In the genomic region with DNA sequence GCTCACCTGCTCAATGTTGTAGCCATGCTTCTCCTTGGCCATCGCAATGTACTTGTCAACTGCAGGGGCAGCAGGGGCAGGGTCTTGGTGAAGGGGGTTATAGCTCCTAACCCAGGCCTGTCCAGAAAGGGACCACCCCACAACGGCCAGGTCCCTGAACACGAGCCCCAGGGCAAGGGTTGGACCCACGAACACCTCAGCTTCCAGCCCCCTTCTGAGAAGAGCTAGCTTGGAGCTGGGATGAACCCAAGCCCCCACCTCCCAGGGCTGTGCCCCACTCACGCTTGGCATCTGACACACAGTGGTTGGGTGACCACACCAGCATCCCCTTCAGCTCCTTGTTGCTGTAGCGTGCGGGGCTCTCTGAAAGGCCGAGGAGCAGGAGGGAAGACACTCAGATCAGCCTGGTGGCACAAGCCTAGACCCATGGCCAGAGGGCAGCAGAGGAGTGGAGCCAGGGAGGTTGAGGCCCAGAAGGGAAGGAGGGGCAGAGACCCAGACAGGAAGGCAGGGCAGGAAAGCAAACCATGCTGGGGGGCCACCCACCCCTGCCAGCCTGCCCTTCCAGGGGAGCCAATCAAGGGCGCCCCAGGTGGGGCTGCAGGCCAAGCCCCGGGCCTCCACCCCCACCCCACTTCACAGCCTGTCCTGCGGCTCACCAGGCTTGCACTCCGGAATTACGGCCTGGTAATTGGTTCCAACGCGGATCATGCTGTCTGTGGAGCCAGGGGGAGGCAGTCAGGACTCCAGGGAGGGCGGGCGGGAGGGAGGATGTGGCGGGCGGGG, we compare ENCODE assay signal across 13 cellular contexts. TPM values are rescaled to one million over a fixed set of nuclear protein-coding genes. Genes with fewer than 3 reads are reported as not detected.
A peak's percentile ranks its signal among the peaks of the same experiment; 100 is the strongest.
DNase-seq lines count a peak whose midpoint lies in the region; ATAC-seq and TF ChIP-seq lines count a peak whose summit lies in the region.
"Had no signal": no experiment of that assay in that cellular context is flagged by ENCODE, and none has a peak within 500 bp of the region (broad histone marks: within the 10 kb centered on the region; RNA-seq: fewer than 3 reads in every experiment).

No MANE protein-coding gene starts in this region.

- no peaks in the 10 kb centered on the region for H3K9me2 ChIP-seq in hepatocyte (replicated peaks; ENCODE audit: insufficient read depth)

- no peak for ATAC-seq in HG02610 (IDR thresholded peaks at IDR 0.05; ENCODE audit: unreplicated experiment)
- ATAC-seq: pancreas had no signal

- peak overlapping the region; percentile 99 for H3K4me2 ChIP-seq in hepatocyte

- H3K27me3 ChIP-seq in NT2/D1 (ENCODE audit: insufficient read depth, insufficient read length), result no peaks in the 10 kb centered on the region
- H3K27me3 ChIP-seq in hepatocyte, result no peaks in the 10 kb centered on the region
- H3K27me3 ChIP-seq: pancreas had no signal

- H3K4me3 ChIP-seq in NT2/D1 (ENCODE audit: insufficient read length, low read depth), result peak overlapping the region; percentile 94
- H3K4me3 ChIP-seq in hepatocyte, result no peak overlapping the region
- peak overlapping the region; percentile 71 for H3K4me3 ChIP-seq in skeletal muscle cell (ENCODE audit: low read depth, low read length)

- H3K27ac ChIP-seq in hepatocyte, result no peak overlapping the region
- H3K27ac ChIP-seq: pancreas had no signal

- DNase-seq in activated T-cell treated with anti-CD3 and anti-CD28 coated beads, Interleukin-2, amount 50 U/mL, for 24 hours, result no peak
- no peak for DNase-seq in activated T-cell treated with anti-CD3 and anti-CD28 coated beads, Interleukin-2, amount 50 U/mL, for 48 hours
- no peak for DNase-seq in NT2/D1 (ENCODE audit: low read depth, low spot score)
- DNase-seq in hepatocyte (ENCODE audit: low spot score), result no peak
- no peak for DNase-seq in skeletal muscle cell (ENCODE audit: low read depth)
- no peak for DNase-seq in A172 (ENCODE audit: low spot score)
- no peak for DNase-seq in stimulated activated naive CD4-positive, alpha-beta T cell (lab: John Stamatoyannopoulos, UW)
- DNase-seq: activated CD4-positive, alpha-beta T cell treated with anti-CD3 and anti-CD28 coated beads, Interleukin-2, amount 50 U/mL, for 4 hours; CD4-positive, CD25-positive, alpha-beta regulatory T cell; HFFc6; kidney had no signal

- no peak overlapping the region for H3K4me3 Mint-ChIP-seq in activated T-cell treated with anti-CD3 and anti-CD28 coated beads, Interleukin-2, amount 50 U/mL, for 24 hours

- no peaks in the 10 kb centered on the region for H3K9me3 Mint-ChIP-seq in activated T-cell treated with anti-CD3 and anti-CD28 coated beads, Interleukin-2, amount 50 U/mL, for 24 hours
- H3K9me3 Mint-ChIP-seq: HFFc6 had no signal

- H3K9ac ChIP-seq in NT2/D1 (ENCODE audit: insufficient read length, low read depth), result peak overlapping the region; percentile 74

- no peaks in the 10 kb centered on the region for H4K20me1 ChIP-seq in hepatocyte (ENCODE audit: insufficient read depth, poor library complexity, severe bottlenecking)

- peaks cover 38% of the 10 kb centered on the region for H3K36me3 ChIP-seq in NT2/D1 (ENCODE audit: insufficient read depth, insufficient read length, low read length)
- no peaks in the 10 kb centered on the region for H3K36me3 ChIP-seq in hepatocyte (replicated peaks; ENCODE audit: insufficient read depth, low read depth)
- H3K36me3 ChIP-seq: pancreas had no signal

- 52% methylated on average over 16 of the region's 19 CpGs for WGBS in hepatocyte (ENCODE audit: low lambda C conversion rate, missing lambda C conversion rate)

- H3K79me2 ChIP-seq in hepatocyte, result peaks cover 9% of the 10 kb centered on the region

- TF ChIP-seq CTCF in hepatocyte (IDR thresholded peaks at IDR 0.05; ENCODE audit: poor library complexity), result no peak

- peaks cover 3% of the 10 kb centered on the region for H3K27me3 Mint-ChIP-seq in activated T-cell treated with anti-CD3 and anti-CD28 coated beads, Interleukin-2, amount 50 U/mL, for 24 hours

- no peak overlapping the region for H2AFZ ChIP-seq in hepatocyte

- peak overlapping the region; percentile 32 for H3K27ac Mint-ChIP-seq in activated T-cell treated with anti-CD3 and anti-CD28 coated beads, Interleukin-2, amount 50 U/mL, for 24 hours
- H3K27ac Mint-ChIP-seq: CD4-positive, CD25-positive, alpha-beta regulatory T cell; HFFc6 had no signal

- peaks cover 7% of the 10 kb centered on the region for H3K36me3 Mint-ChIP-seq in activated T-cell treated with anti-CD3 and anti-CD28 coated beads, Interleukin-2, amount 50 U/mL, for 24 hours (ENCODE audit: low read depth)
- H3K36me3 Mint-ChIP-seq: CD4-positive, CD25-positive, alpha-beta regulatory T cell had no signal

- H3K4me1 ChIP-seq in NT2/D1 (ENCODE audit: insufficient read depth, insufficient read length) (peaks cover 19% of the 10 kb centered on the region), hepatocyte (ENCODE audit: insufficient read depth) (peaks cover 45% of the 10 kb centered on the region)

- H3K4me1 Mint-ChIP-seq in activated T-cell treated with anti-CD3 and anti-CD28 coated beads, Interleukin-2, amount 50 U/mL, for 24 hours (ENCODE audit: low read depth), result peaks cover 16% of the 10 kb centered on the region

- H3K9me3 ChIP-seq in NT2/D1 (ENCODE audit: insufficient read depth, low read length) (no peaks in the 10 kb centered on the region), hepatocyte (ENCODE audit: low read depth) (no peaks in the 10 kb centered on the region)
- H3K9me3 ChIP-seq: pancreas had no signal

RNA-seq across cellular contexts. Expression of a gene that starts 1.9 kb away (rescaled TPM):
- total RNA-seq in hepatocyte, result 4.3 and 4.4 TPM in 2 replicates
- polyA plus RNA-seq in hepatocyte, result 3.1 and 3.5 TPM in 2 replicates
- total RNA-seq in A172 (2014; rRNA removed; shearing (Covaris generic)), result 0.05 and 0.14 TPM in 2 replicates
- total RNA-seq: CD4-positive, CD25-positive, alpha-beta regulatory T cell had no signal
- polyA plus RNA-seq: CD4-positive, CD25-positive, alpha-beta regulatory T cell had no signal

RNA-seq across cellular contexts. Expression of a gene that starts 23.7 kb away (rescaled TPM):
- total RNA-seq in hepatocyte, result 12.2 and 15.3 TPM in 2 replicates
- 16.4 and 17.9 TPM in 2 replicates for polyA plus RNA-seq in hepatocyte
- 12.5 and 19.8 TPM in 2 replicates for total RNA-seq in A172 (2014; rRNA removed; shearing (Covaris generic))

RNA-seq across cellular contexts. Expression of a gene that starts 59.3 kb away (rescaled TPM):
- 430 and 436 TPM in 2 replicates for total RNA-seq in hepatocyte
- 463 TPM in 2 replicates for polyA plus RNA-seq in hepatocyte
- 536 and 679 TPM in 2 replicates for total RNA-seq in A172 (2014; rRNA removed; shearing (Covaris generic))
